In the genomic region with DNA sequence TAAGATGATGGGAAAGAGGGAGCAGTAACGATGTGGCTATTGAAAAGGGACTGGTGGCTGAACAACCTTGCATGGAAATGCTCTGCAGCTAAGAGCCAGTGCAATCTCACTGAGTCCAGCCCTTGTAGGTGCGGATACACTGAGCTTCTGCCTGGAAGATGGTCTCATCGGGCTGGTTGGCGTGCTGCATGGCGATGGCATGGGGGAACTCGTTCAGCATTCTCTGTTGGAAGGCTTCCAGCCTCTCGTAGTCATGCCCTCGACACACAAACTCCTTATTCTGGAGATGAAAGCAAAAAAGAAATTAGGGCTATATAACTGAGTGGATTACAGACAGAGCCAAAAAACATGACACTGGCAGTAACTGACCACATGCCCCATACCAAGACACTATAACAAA, we compare ENCODE assay signal across 29 cellular contexts.
"Had no signal": no experiment of that assay in that cellular context is flagged by ENCODE, and none has a peak within 500 bp of the region (broad histone marks: within the 10 kb centered on the region; RNA-seq: fewer than 3 reads in every experiment).

No MANE protein-coding gene starts in this region.

- H3K4me3 ChIP-seq: SJSA1 had no signal

- H3K9me3 Mint-ChIP-seq: activated CD4-positive, alpha-beta T cell treated with anti-CD3 and anti-CD28 coated beads, Interleukin-2, amount 10 ng/mL, durations not matched to agents 7 days and 5 days; activated naive CD4-positive, alpha-beta T cell treated with anti-CD3 and anti-CD28 coated beads, Interleukin-2, amount 10 ng/mL, durations not matched to agents 7 days and 5 days; activated naive CD8-positive, alpha-beta T cell treated with anti-CD3 and anti-CD28 coated beads, Interleukin-2, amount 50 U/mL, for 24 hours; central memory CD8-positive, alpha-beta T cell; T-helper 1 cell treated with Interleukin-12 subunit alpha and Interleukin-12 subunit beta and Interleukin-4 antibody, amounts not matched to agents 30 μg/mL and 1 μg/mL, for 36 hours; T-helper 2 cell treated with Interferon-gamma antibody and Interleukin-4, amounts not matched to agents 5 μg/mL and 100 μg/mL, for 36 hours; WTC11 had no signal

- H3K27me3 Mint-ChIP-seq: activated naive CD8-positive, alpha-beta T cell; activated naive CD8-positive, alpha-beta T cell treated with anti-CD3 and anti-CD28 coated beads, Interleukin-2, amount 50 U/mL, for 24 hours had no signal

- DNase-seq: activated CD4-positive, alpha-beta T cell treated with anti-CD3 and anti-CD28 coated beads for 36 hours; activated CD4-positive, alpha-beta T cell treated with anti-CD3 and anti-CD28 coated beads, Interleukin-2, amount 10 ng/mL, durations not matched to agents 7 days and 5 days; activated CD4-positive, alpha-beta T cell treated with anti-CD3 and anti-CD28 coated beads, Interleukin-2, amount 50 U/mL, for 48 hours; activated CD8-positive, alpha-beta T cell treated with anti-CD3 and anti-CD28 coated beads, Interleukin-2, amount 10 ng/mL, durations not matched to agents 7 days and 5 days; activated effector memory CD4-positive, alpha-beta T cell treated with Interleukin-2 at 50 U/mL for 16 hours; activated naive CD4-positive, alpha-beta T cell treated with anti-CD3 and anti-CD28 coated beads, Interleukin-2, amount 10 ng/mL, durations not matched to agents 7 days and 5 days; activated naive CD8-positive, alpha-beta T cell treated with anti-CD3 and anti-CD28 coated beads, Interleukin-2, amount 50 U/mL, for 24 hours; activated T-cell treated with anti-CD3 and anti-CD28 coated beads, Interleukin-2, amount 50 U/mL, for 48 hours; aorta; brain microvascular endothelial cell; NCI-H1105; NCI-H1417 treated with DMSO at 0.1 percent for 48 hours; NCI-H1694; NCI-H1930; NCI-H2081 treated with DMSO at 0.1 percent for 48 hours; NCI-H2171; NCI-H510A; NCI-H526; NCI-H774; SHP77; SK-N-SH had no signal

- H3K27me3 ChIP-seq: brain microvascular endothelial cell, SJSA1 had no signal

- H3K4me1 ChIP-seq: SJSA1 had no signal

- H3K4me3 Mint-ChIP-seq: activated CD4-positive, alpha-beta T cell treated with anti-CD3 and anti-CD28 coated beads for 36 hours; activated CD4-positive, alpha-beta T cell treated with anti-CD3 and anti-CD28 coated beads, Interleukin-2, amount 10 ng/mL, durations not matched to agents 7 days and 5 days; activated CD8-positive, alpha-beta T cell treated with anti-CD3 and anti-CD28 coated beads, Interleukin-2, amount 10 ng/mL, durations not matched to agents 7 days and 5 days; activated naive CD4-positive, alpha-beta T cell treated with anti-CD3 and anti-CD28 coated beads, Interleukin-2, amount 10 ng/mL, durations not matched to agents 7 days and 5 days; activated naive CD8-positive, alpha-beta T cell; activated naive CD8-positive, alpha-beta T cell treated with anti-CD3 and anti-CD28 coated beads, Interleukin-2, amount 50 U/mL, for 24 hours; central memory CD8-positive, alpha-beta T cell; T-helper 1 cell treated with Interleukin-12 subunit alpha and Interleukin-12 subunit beta and Interleukin-4 antibody, amounts not matched to agents 30 μg/mL and 1 μg/mL, for 36 hours; T-helper 2 cell treated with Interferon-gamma antibody and Interleukin-4, amounts not matched to agents 5 μg/mL and 100 μg/mL, for 36 hours; WTC11 had no signal

- H3K27ac ChIP-seq: brain microvascular endothelial cell, SJSA1 had no signal

- H3K4me1 Mint-ChIP-seq: activated CD4-positive, alpha-beta T cell treated with anti-CD3 and anti-CD28 coated beads for 36 hours; activated naive CD4-positive, alpha-beta T cell treated with anti-CD3 and anti-CD28 coated beads, Interleukin-2, amount 10 ng/mL, durations not matched to agents 7 days and 5 days; activated naive CD8-positive, alpha-beta T cell treated with anti-CD3 and anti-CD28 coated beads, Interleukin-2, amount 50 U/mL, for 24 hours; central memory CD8-positive, alpha-beta T cell had no signal

- H3K9me3 ChIP-seq: SJSA1, SK-N-SH had no signal

- H3K36me3 Mint-ChIP-seq: activated naive CD4-positive, alpha-beta T cell treated with anti-CD3 and anti-CD28 coated beads, Interleukin-2, amount 10 ng/mL, durations not matched to agents 7 days and 5 days; activated naive CD8-positive, alpha-beta T cell; WTC11 had no signal

- H3K4me2 ChIP-seq: SK-N-SH had no signal

- H3K9ac ChIP-seq: SK-N-SH had no signal

- H3K27ac Mint-ChIP-seq: activated CD4-positive, alpha-beta T cell treated with anti-CD3 and anti-CD28 coated beads for 36 hours; activated CD4-positive, alpha-beta T cell treated with anti-CD3 and anti-CD28 coated beads, Interleukin-2, amount 10 ng/mL, durations not matched to agents 7 days and 5 days; activated CD8-positive, alpha-beta T cell treated with anti-CD3 and anti-CD28 coated beads, Interleukin-2, amount 10 ng/mL, durations not matched to agents 7 days and 5 days; activated naive CD4-positive, alpha-beta T cell treated with anti-CD3 and anti-CD28 coated beads, Interleukin-2, amount 10 ng/mL, durations not matched to agents 7 days and 5 days; activated naive CD8-positive, alpha-beta T cell; activated naive CD8-positive, alpha-beta T cell treated with anti-CD3 and anti-CD28 coated beads, Interleukin-2, amount 50 U/mL, for 24 hours; T-helper 1 cell treated with Interleukin-12 subunit alpha and Interleukin-12 subunit beta and Interleukin-4 antibody, amounts not matched to agents 30 μg/mL and 1 μg/mL, for 36 hours; T-helper 2 cell treated with Interferon-gamma antibody and Interleukin-4, amounts not matched to agents 5 μg/mL and 100 μg/mL, for 36 hours; WTC11 had no signal

- ATAC-seq: activated CD4-positive, alpha-beta T cell treated with anti-CD3 and anti-CD28 coated beads for 36 hours; activated CD4-positive, CD25-positive, alpha-beta regulatory T cell treated with anti-CD3 and anti-CD28 coated beads, Interleukin-2, amount 50 U/mL, for 24 hours; activated CD8-positive, alpha-beta T cell treated with anti-CD3 and anti-CD28 coated beads, Interleukin-2, amount 10 ng/mL, durations not matched to agents 7 days and 5 days; activated naive CD8-positive, alpha-beta T cell treated with anti-CD3 and anti-CD28 coated beads, Interleukin-2, amount 50 U/mL, for 24 hours; Panc1; WTC11 had no signal

- H3K36me3 ChIP-seq: SJSA1 had no signal
